In the genomic region with DNA sequence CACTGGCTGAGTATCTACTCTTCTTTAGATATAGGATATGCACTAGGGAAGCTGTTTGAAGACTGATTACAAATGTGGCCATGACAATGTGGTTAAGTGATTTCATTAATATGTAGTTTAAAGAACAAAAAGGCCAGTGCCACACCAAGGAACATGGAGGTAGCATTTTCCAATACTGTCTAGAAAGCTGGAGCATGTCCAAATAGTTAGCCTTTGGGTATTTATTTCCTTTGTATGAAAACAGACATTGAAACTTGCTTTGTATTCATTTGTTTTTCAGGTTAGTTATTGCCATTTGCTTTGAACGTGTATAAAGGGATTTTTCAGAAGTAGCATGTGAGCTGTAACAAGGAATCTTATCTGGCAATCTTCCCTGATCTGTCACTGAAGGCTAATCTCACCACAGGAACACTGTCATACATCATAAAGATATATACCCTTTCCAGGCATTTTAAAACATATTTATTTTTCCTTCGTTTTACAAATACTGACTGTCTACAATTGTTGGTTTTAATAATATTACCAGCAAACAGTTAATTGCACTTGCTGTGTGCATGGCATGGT, we compare ENCODE assay signal across 14 cellular contexts.
DNase-seq lines count a peak whose midpoint lies in the region; ATAC-seq and TF ChIP-seq lines count a peak whose summit lies in the region.
"Had no signal": no experiment of that assay in that cellular context is flagged by ENCODE, and none has a peak within 500 bp of the region (broad histone marks: within the 10 kb centered on the region; RNA-seq: fewer than 3 reads in every experiment).

No MANE protein-coding gene starts in this region.

- CTCF ChIA-PET in HEK293 (lab: Yijun Ruan, JAX): interaction anchor here (0.6 to 2.4 kb wide), 5 partner anchors 65 to 527 kb away, joined by 3 to 13 read pairs (median 4); no protein-coding TSS in a partner anchor

- no peak overlapping the region for H3K4me3 ChIP-seq in HEK293 (ENCODE audit: low read depth, low read length)
- H3K4me3 ChIP-seq: A549, GM12878, GM23338 had no signal

- no peaks in the 10 kb centered on the region for H3K9me3 ChIP-seq in HEK293 (ENCODE audit: control insufficient read depth, insufficient read depth, low read depth, low read length)
- H3K9me3 ChIP-seq: A549, Caco-2 had no signal

- no peak for TF ChIP-seq CTCF in HEK293 (tag by site-specific recombination; IDR thresholded peaks at IDR 0.05)

- no peak overlapping the region for H3K27ac ChIP-seq in HEK293 (ENCODE audit: extremely low read depth, low read depth, low read length)
- H3K27ac ChIP-seq: A549 had no signal

- DNase-seq in COR-L47 (lab: John Stamatoyannopoulos, UW) (peak; percentile 31), dermis microvascular lymphatic vessel endothelial cell (ENCODE audit: low read depth in 2 of 2) (peak; percentile 9 to 40), superior temporal gyrus (ENCODE audit: extremely low spot score) (peak; percentile 10), NCI-H69 (lab: John Stamatoyannopoulos, UW) (no peak)
- DNase-seq: Caco-2; CD8-positive, alpha-beta T cell; DMS79; H7 had no signal

- POLR2A ChIA-PET in HEK293 (lab: Yijun Ruan, JAX): no interaction called here

- no peak for ATAC-seq in GM18498 (IDR thresholded peaks at IDR 0.05; ENCODE audit: unreplicated experiment)
- ATAC-seq: A549; CD8-positive, alpha-beta T cell; GM12878; GM23338; HepG2 had no signal

- H3K36me3 ChIP-seq in HEK293 (ENCODE audit: control insufficient read depth in 2 of 2, insufficient read depth in 1 of 2, low read length in 2 of 2): no peaks in the 10 kb centered on the region

- H3K4me1 ChIP-seq in HEK293 (ENCODE audit: control insufficient read depth, insufficient read depth, low read length): no peaks in the 10 kb centered on the region
- H3K4me1 ChIP-seq: A549, Caco-2 had no signal

TF ChIP-seq in HEK293, 187 proteins besides CTCF, POLR2A, EP300 and RAD21:
- peak; percentile 90 for TF ChIP-seq TCF7L2 (IDR thresholded peaks at IDR 0.05; ENCODE audit: borderline replicate concordance, low read depth, low read length)
- TF ChIP-seq GLIS2 (tag by site-specific recombination; IDR thresholded peaks at IDR 0.05): no peak
- TF ChIP-seq TRIM28 (IDR thresholded peaks at IDR 0.05; ENCODE audit: borderline replicate concordance, low read length): peak; percentile 51; the same call in 1 of the 2 replicates
- 0 out of 2 replicates have a peak, but pooled peaks have one; percentile 17 for TF ChIP-seq WT1 (tag by site-specific recombination; IDR thresholded peaks at IDR 0.05)
